In the genomic region with DNA sequence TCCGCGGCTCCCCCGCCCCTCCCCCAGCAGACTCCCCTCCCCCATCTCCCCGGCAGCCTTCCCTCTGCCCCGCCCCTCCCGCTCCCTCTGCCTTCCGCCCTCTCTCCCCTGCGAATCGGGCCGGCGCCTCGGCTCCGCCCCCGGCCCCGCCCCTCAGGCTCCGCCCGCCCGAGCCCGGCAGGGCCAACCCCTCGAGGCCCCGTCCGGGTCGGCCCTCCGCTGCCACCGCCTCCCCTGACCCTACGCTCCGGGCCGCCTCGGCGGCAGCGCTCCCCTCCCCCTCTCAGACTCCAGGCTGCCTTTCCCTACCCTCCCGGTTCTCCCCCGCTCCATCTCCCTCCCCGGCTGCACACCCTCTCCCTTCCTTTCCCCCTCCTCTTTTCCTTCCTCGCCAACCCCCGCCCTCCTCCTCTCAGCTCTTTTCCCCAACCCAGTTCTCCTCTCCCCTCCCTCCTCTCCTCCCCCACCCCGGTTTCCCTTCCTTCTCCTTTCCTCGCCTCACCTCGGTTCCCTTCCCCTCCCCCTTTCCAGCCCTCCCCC, we compare ENCODE assay signal across 8 cellular contexts.
DNase-seq lines count a peak whose midpoint lies in the region; TF ChIP-seq lines count a peak whose summit lies in the region.

No MANE protein-coding gene starts in this region.

- H3K4me3 ChIP-seq in NT2/D1 (ENCODE audit: insufficient read length, low read depth) (peak overlapping the region; percentile 24), mucosa of stomach (ENCODE audit: low read length) (no peak overlapping the region)

- H3K27me3 ChIP-seq in NT2/D1 (ENCODE audit: insufficient read depth, insufficient read length): peaks cover 39% of the 10 kb centered on the region
- peaks cover 13% of the 10 kb centered on the region for H3K27me3 ChIP-seq in mucosa of stomach (ENCODE audit: control insufficient read depth, insufficient read depth, low read length)

- peaks cover 12% of the 10 kb centered on the region for H3K4me1 ChIP-seq in NT2/D1 (ENCODE audit: insufficient read depth, insufficient read length)
- H3K4me1 ChIP-seq in mucosa of stomach (ENCODE audit: control insufficient read depth, insufficient read depth, low read length): peaks cover 18% of the 10 kb centered on the region

- H3K9ac ChIP-seq in NT2/D1 (ENCODE audit: insufficient read length, low read depth) (peak overlapping the region; percentile 42), mucosa of stomach (ENCODE audit: low read length) (peak overlapping the region; percentile 34)

- TF ChIP-seq CTCF in GM20000 (IDR thresholded peaks at IDR 0.05; ENCODE audit: extremely low read depth, missing control alignments): no peak

- DNase-seq in COR-L47 (lab: John Stamatoyannopoulos, UW) (peak; percentile 51), GM20000 (ENCODE audit: low spot score) (peak; percentile 98), HS-5 (ENCODE audit: low read depth) (peak; percentile 6), NT2/D1 (ENCODE audit: low read depth, low spot score) (peak; percentile 87), activated T-cell treated with anti-CD3 and anti-CD28 coated beads for 1 hour (ENCODE audit: low read depth) (peak; percentile 78), erythroblast (lab: John Stamatoyannopoulos, UW) (peak; percentile 86 to 89)
- DNase-seq in stimulated activated CD8-positive, alpha-beta memory T cell treated with anti-CD3 and anti-CD28 coated beads, Interleukin-4, amount 100 ng/mL, for 24 hours (ENCODE audit: low read depth): peak; percentile 80

- no peak for TF ChIP-seq POLR2A in erythroblast (IDR thresholded peaks at IDR 0.05; ENCODE audit: low read length)

- peaks cover 7% of the 10 kb centered on the region for H3K36me3 ChIP-seq in NT2/D1 (ENCODE audit: insufficient read depth, insufficient read length, low read length)
- no peaks in the 10 kb centered on the region for H3K36me3 ChIP-seq in mucosa of stomach (ENCODE audit: control insufficient read depth, insufficient read depth, low read length)

- H3K9me3 ChIP-seq in NT2/D1 (ENCODE audit: insufficient read depth, low read length): no peaks in the 10 kb centered on the region
- H3K9me3 ChIP-seq in mucosa of stomach (ENCODE audit: control insufficient read depth, low read length): no peaks in the 10 kb centered on the region

Comparison
In these comparisons a context has a peak if more than half of its experiments do, and no peak if none do; other contexts are left out.
1. DNase-seq: peak in every context shown above with its lines; median percentile 98 in GM20000; 88 in erythroblast; 87 in NT2/D1; 80 in stimulated activated CD8-positive, alpha-beta memory T cell treated with anti-CD3 and anti-CD28 coated beads, Interleukin-4, amount 100 ng/mL, for 24 hours; 78 in activated T-cell treated with anti-CD3 and anti-CD28 coated beads for 1 hour; 51 in COR-L47; 6 in HS-5.